Comparison of ENCODE assay signal across 23 cellular contexts in the genomic region with DNA sequence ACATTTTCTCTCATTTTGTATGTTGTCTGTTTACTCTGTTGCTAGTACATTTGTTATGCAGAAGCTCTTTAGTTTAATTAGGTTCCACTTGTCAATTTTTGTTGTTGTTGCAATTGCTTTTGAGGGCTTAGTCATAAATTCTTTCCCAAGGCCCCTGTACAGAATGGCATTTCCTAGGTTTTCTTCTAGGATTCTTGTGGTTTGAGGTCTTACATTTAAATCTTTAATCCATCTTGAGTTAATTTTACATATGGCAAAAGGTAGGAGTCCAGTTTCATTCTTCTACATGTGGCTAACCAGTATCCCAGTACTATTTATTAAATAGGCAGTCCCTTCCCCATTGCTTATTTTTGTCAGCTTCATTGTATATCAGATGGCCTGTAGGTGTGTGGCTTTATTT.
"Had no signal": no experiment of that assay in that cellular context is flagged by ENCODE, and none has a peak within 500 bp of the region (broad histone marks: within the 10 kb centered on the region; RNA-seq: fewer than 3 reads in every experiment).

No MANE protein-coding gene starts in this region.

- ATAC-seq: activated CD8-positive, alpha-beta T cell treated with anti-CD3 and anti-CD28 coated beads, Interleukin-2, amount 10 ng/mL, durations not matched to agents 7 days and 5 days; gastroesophageal sphincter; heart left ventricle; lower lobe of right lung; sciatic nerve; stimulated activated naive B cell treated with anti-CD40 and anti-IgM and Interleukin-4, amounts not matched to agents 10 μg/mL and 1 μg/mL and 100 μg/mL, for 72 hours had no signal

- H3K4me3 ChIP-seq: gastroesophageal sphincter, heart left ventricle, lower lobe of right lung, testis, vagina had no signal

- DNase-seq: activated CD4-positive, alpha-beta T cell treated with anti-CD3 and anti-CD28 coated beads for 1 hour; activated CD4-positive, alpha-beta T cell treated with anti-CD3 and anti-CD28 coated beads, Interleukin-2, amount 50 U/mL, for 1 hour; activated CD8-positive, alpha-beta T cell treated with anti-CD3 and anti-CD28 coated beads, Interleukin-2, amount 10 ng/mL, durations not matched to agents 7 days and 5 days; activated gamma-delta T cell treated with Interleukin-2 at 50 U/mL for 16 hours; activated T-cell treated with anti-CD3 and anti-CD28 coated beads, Interleukin-2, amount 50 U/mL, for 1 hour; aorta; effector CD4-positive, alpha-beta T cell; heart left ventricle; islet precursor cell; lower lobe of right lung; naive B cell; occipital lobe; small intestine; stimulated activated CD4-positive, alpha-beta T cell treated with anti-CD3 and anti-CD28 coated beads, Interleukin-15, amount 100 ng/mL, for 24 hours; stimulated activated CD4-positive, alpha-beta T cell treated with anti-CD3 and anti-CD28 coated beads, Interleukin-2, amount 100 ng/mL, for 48 hours; stimulated activated CD8-positive, alpha-beta memory T cell treated with anti-CD3 and anti-CD28 coated beads, Interleukin-4, amount 100 ng/mL, for 48 hours; stimulated activated naive B cell treated with anti-CD40 and anti-IgM and Interleukin-4, amounts not matched to agents 10 μg/mL and 1 μg/mL and 100 μg/mL, for 72 hours; T-helper 1 cell; testis; WERI-Rb-1 had no signal

- H3K27ac ChIP-seq: gastroesophageal sphincter, heart left ventricle, lower lobe of right lung, testis, vagina, WERI-Rb-1 had no signal

- H3K27me3 ChIP-seq: gastroesophageal sphincter, heart left ventricle, testis, vagina had no signal

- H3K36me3 ChIP-seq: gastroesophageal sphincter, heart left ventricle, lower lobe of right lung, vagina, WERI-Rb-1 had no signal
